Comparison of ENCODE assay signal across 9 cellular contexts in genomic region chr3:178325330-178325729, GRCh38.
A peak's percentile ranks its signal among the peaks of the same experiment; 100 is the strongest.
DNase-seq lines count a peak whose midpoint lies in the region; ATAC-seq, FAIRE-seq and TF ChIP-seq lines count a peak whose summit lies in the region.
"Had no signal": no experiment of that assay in that cellular context is flagged by ENCODE, and none has a peak within 500 bp of the region (broad histone marks: within the 10 kb centered on the region; RNA-seq: fewer than 3 reads in every experiment).

No MANE protein-coding gene starts in this region.

- no peaks in the 10 kb centered on the region for H3K79me2 ChIP-seq in ACC112 (ENCODE audit: control insufficient read depth, insufficient read depth, low read length, unreplicated experiment)

- peak; percentile 26 for TF ChIP-seq CTCF in kidney epithelial cell (IDR thresholded peaks at IDR 0.05; ENCODE audit: insufficient read depth, low read length, poor library complexity, severe bottlenecking)

- DNase-seq in KBM-7: peak; percentile 49
- DNase-seq in kidney epithelial cell (ENCODE audit: low read depth): no peak
- no peak for DNase-seq in anterior cingulate cortex (lab: John Stamatoyannopoulos, UW)
- DNase-seq in hepatic stellate cell (ENCODE audit: low spot score): no peak
- DNase-seq in activated T-helper 2 cell treated with anti-CD3 and anti-CD28 coated beads, Interferon-gamma antibody, Interleukin-2, Interleukin-4, amounts not matched to agents 10 μg/mL and 5 μg/mL and 100 μg/mL, durations not matched to agents 14 hours and 24 hours and 36 hours (ENCODE audit: low spot score): no peak

- in situ Hi-C loops in KBM-7 (cut with MboI; ENCODE audit: low pct_unique_long_range_greater_than_20kb, low sequenced_read_pairs): no loop called here

- H3K4me1 Mint-ChIP-seq in activated T-helper 2 cell treated with anti-CD3 and anti-CD28 coated beads, Interferon-gamma antibody, Interleukin-2, Interleukin-4, amounts not matched to agents 10 μg/mL and 5 μg/mL and 100 μg/mL, durations not matched to agents 14 hours and 24 hours and 36 hours (ENCODE audit: low read depth): no peaks in the 10 kb centered on the region

- H3K36me3 ChIP-seq in ACC112 (ENCODE audit: insufficient read depth, low read length) (no peaks in the 10 kb centered on the region), kidney epithelial cell (ENCODE audit: control insufficient read depth, insufficient read depth, low read length) (no peaks in the 10 kb centered on the region)
- H3K36me3 ChIP-seq: SJSA1 had no signal

- intact Hi-C loops in activated T-helper 2 cell treated with anti-CD3 and anti-CD28 coated beads, Interferon-gamma antibody, Interleukin-2, Interleukin-4, amounts not matched to agents 10 μg/mL and 5 μg/mL and 100 μg/mL, durations not matched to agents 14 hours and 24 hours and 36 hours (cut with micrococcal nuclease): no loop called here

- H3K27me3 ChIP-seq in ACC112 (ENCODE audit: insufficient read depth, low read length): no peaks in the 10 kb centered on the region
- no peaks in the 10 kb centered on the region for H3K27me3 ChIP-seq in kidney epithelial cell (ENCODE audit: control insufficient read depth, insufficient read depth, low read length)
- H3K27me3 ChIP-seq: SJSA1 had no signal

- ATAC-seq in HG02798 (IDR thresholded peaks at IDR 0.05; ENCODE audit: poor library complexity, unreplicated experiment): no peak

- H3K36me3 Mint-ChIP-seq in activated T-helper 2 cell treated with anti-CD3 and anti-CD28 coated beads, Interferon-gamma antibody, Interleukin-2, Interleukin-4, amounts not matched to agents 10 μg/mL and 5 μg/mL and 100 μg/mL, durations not matched to agents 14 hours and 24 hours and 36 hours (ENCODE audit: low read depth): no peaks in the 10 kb centered on the region

- H3K4me3 ChIP-seq in ACC112 (ENCODE audit: low read depth, low read length) (no peak overlapping the region), kidney epithelial cell (ENCODE audit: low read depth, low read length) (no peak overlapping the region)
- H3K4me3 ChIP-seq: SJSA1 had no signal

- no peak overlapping the region for H3K27ac Mint-ChIP-seq in activated T-helper 2 cell treated with anti-CD3 and anti-CD28 coated beads, Interferon-gamma antibody, Interleukin-2, Interleukin-4, amounts not matched to agents 10 μg/mL and 5 μg/mL and 100 μg/mL, durations not matched to agents 14 hours and 24 hours and 36 hours

- peak; percentile 97 for FAIRE-seq in TTC549 (lab: Jason Lieb, UNC)

- peak overlapping the region; percentile 2; the same call in 1 of the 2 replicates for H3K27ac ChIP-seq in ACC112 (ENCODE audit: low read depth, low read length)
- H3K27ac ChIP-seq: SJSA1 had no signal

- H3K9me3 Mint-ChIP-seq in activated T-helper 2 cell treated with anti-CD3 and anti-CD28 coated beads, Interferon-gamma antibody, Interleukin-2, Interleukin-4, amounts not matched to agents 10 μg/mL and 5 μg/mL and 100 μg/mL, durations not matched to agents 14 hours and 24 hours and 36 hours: no peaks in the 10 kb centered on the region

- H2AFZ ChIP-seq in ACC112 (ENCODE audit: low read length, unreplicated experiment): no peak overlapping the region

- no peak overlapping the region for H3K4me3 Mint-ChIP-seq in activated T-helper 2 cell treated with anti-CD3 and anti-CD28 coated beads, Interferon-gamma antibody, Interleukin-2, Interleukin-4, amounts not matched to agents 10 μg/mL and 5 μg/mL and 100 μg/mL, durations not matched to agents 14 hours and 24 hours and 36 hours (ENCODE audit: low read depth)

- peaks cover 12% of the 10 kb centered on the region for H3K4me1 ChIP-seq in ACC112 (ENCODE audit: control insufficient read depth, insufficient read depth, low read length, unreplicated experiment)
- H3K4me1 ChIP-seq: SJSA1 had no signal

- H3K27me3 Mint-ChIP-seq in activated T-helper 2 cell treated with anti-CD3 and anti-CD28 coated beads, Interferon-gamma antibody, Interleukin-2, Interleukin-4, amounts not matched to agents 10 μg/mL and 5 μg/mL and 100 μg/mL, durations not matched to agents 14 hours and 24 hours and 36 hours (ENCODE audit: low read depth): no peaks in the 10 kb centered on the region
